30 cellular contexts compared by ENCODE assay signal in the genomic region with DNA sequence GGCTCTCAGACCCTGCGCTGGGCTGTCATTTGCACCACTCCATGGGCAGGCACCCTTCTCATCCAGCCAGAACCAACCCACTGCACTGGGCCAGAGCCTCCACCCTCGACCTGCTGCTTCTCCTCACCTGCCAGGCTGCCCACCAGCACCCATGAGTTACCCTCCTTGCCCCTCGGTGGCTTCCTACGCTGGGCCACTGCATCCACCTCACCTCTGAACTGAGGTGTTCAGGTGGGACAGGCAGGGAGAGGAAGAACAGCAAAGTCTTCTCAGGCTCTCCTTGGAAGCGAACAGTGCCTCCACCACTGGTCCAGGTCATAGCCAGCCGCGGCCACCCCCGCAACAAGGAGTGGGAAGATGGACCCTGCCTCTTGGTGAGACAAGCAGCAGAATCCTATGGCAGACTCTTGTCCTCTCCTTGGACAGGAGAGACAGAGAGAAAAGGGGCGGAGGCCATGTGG. TPM values are rescaled to one million over a fixed set of nuclear protein-coding genes. Genes with fewer than 3 reads are reported as not detected.
A peak's percentile ranks its signal among the peaks of the same experiment; 100 is the strongest.
DNase-seq lines count a peak whose midpoint lies in the region; ATAC-seq, FAIRE-seq and TF ChIP-seq lines count a peak whose summit lies in the region.
"Had no signal": no experiment of that assay in that cellular context is flagged by ENCODE, and none has a peak within 500 bp of the region (broad histone marks: within the 10 kb centered on the region; RNA-seq: fewer than 3 reads in every experiment).

No MANE protein-coding gene starts in this region.

- intact Hi-C loops in Right ventricle myocardium superior (cut with DNase I) (no loop called here), right cardiac atrium (cut with DNase I) (no loop called here), kidney (cut with DNase I) (no loop called here), spleen (cut with DNase I; ENCODE audit: low total_unique reads) (no loop called here)

- no peaks in the 10 kb centered on the region for H3K4me1 ChIP-seq in right cardiac atrium (ENCODE audit: control insufficient read depth, insufficient read depth, low read length)
- H3K4me1 ChIP-seq in RWPE2 (ENCODE audit: insufficient read depth, poor library complexity, severe bottlenecking), result no peaks in the 10 kb centered on the region
- no peaks in the 10 kb centered on the region for H3K4me1 ChIP-seq in kidney (ENCODE audit: control insufficient read depth in 1 of 2, insufficient read depth in 1 of 2, low read depth in 1 of 2, low read length in 2 of 2)
- H3K4me1 ChIP-seq in spleen, result no peaks in the 10 kb centered on the region

- H3K4me3 ChIP-seq in right cardiac atrium (ENCODE audit: low read length), result no peak overlapping the region
- no peak overlapping the region for H3K4me3 ChIP-seq in RWPE2 (ENCODE audit: severe bottlenecking)
- no peak overlapping the region for H3K4me3 ChIP-seq in kidney (ENCODE audit: low read length in 2 of 2)
- no peak overlapping the region for H3K4me3 ChIP-seq in spleen
- no peak overlapping the region for H3K4me3 ChIP-seq in WERI-Rb-1 (ENCODE audit: low read depth, low read length)
- H3K4me3 ChIP-seq: BLaER1 treated with 17β-estradiol and CSF1 and Interleukin-3, amounts not matched to agents 10 nM and 100 nM; GM23248; PC-9 had no signal

- DNase-seq in Right ventricle myocardium superior, result peak; percentile 18
- DNase-seq in right cardiac atrium, result no peak
- peak; percentile 38 for DNase-seq in RWPE2 (ENCODE audit: low spot score)
- peak; percentile 52 for DNase-seq in kidney
- peak; percentile 42 for DNase-seq in spleen
- DNase-seq in WERI-Rb-1, result no peak
- no peak for DNase-seq in NCI-H1105 (lab: John Stamatoyannopoulos, UW)
- DNase-seq: CD4-positive, alpha-beta memory T cell; COR-L47; DMS53; GM23248; H9; KBM-7; NCI-H2029; NCI-H446 treated with DMSO at 0.1 percent for 48 hours; NCI-H526; NCI-H82; NK-92 treated with Interleukin-12 subunit alpha and Interleukin-12 subunit beta, amount 100 ng/mL, for 24 hours; PC-9; SHP77 treated with DMSO at 0.1 percent for 48 hours had no signal

- peaks cover 4% of the 10 kb centered on the region for H3K9me3 ChIP-seq in right cardiac atrium (ENCODE audit: control insufficient read depth, low read length)
- H3K9me3 ChIP-seq in RWPE2 (ENCODE audit: severe bottlenecking), result peaks cover 4% of the 10 kb centered on the region
- peaks cover 14 to 22% of the 10 kb centered on the region in 2 donors for H3K9me3 ChIP-seq in kidney (ENCODE audit: control insufficient read depth in 1 of 2, low read length in 2 of 2)
- peaks cover 0 to 44% (median 27%) of the 10 kb centered on the region in 8 donors for H3K9me3 ChIP-seq in spleen
- peaks cover 24% of the 10 kb centered on the region for H3K9me3 ChIP-seq in WERI-Rb-1 (ENCODE audit: severe bottlenecking)

- FAIRE-seq in kidney (lab: Jason Lieb, UNC), result no peak
- FAIRE-seq: A204.1, GM18507, HTR-8/SVneo had no signal

- no peak for TF ChIP-seq CTCF in RWPE2 (IDR thresholded peaks at IDR 0.05; ENCODE audit: poor library complexity, severe bottlenecking)
- TF ChIP-seq CTCF in kidney (IDR thresholded peaks at IDR 0.05; ENCODE audit: borderline replicate concordance, extremely low read depth, insufficient read depth), result no peak
- no peak for TF ChIP-seq CTCF in spleen (IDR thresholded peaks at IDR 0.05 in 8 of 11, conservative IDR thresholded peaks at IDR 0.05 in 3 of 11)
- TF ChIP-seq CTCF in WERI-Rb-1 (IDR thresholded peaks at IDR 0.05; ENCODE audit: low read depth, low read length), result no peak

- no peaks in the 10 kb centered on the region for H3K27me3 ChIP-seq in right cardiac atrium (ENCODE audit: control insufficient read depth, insufficient read depth)
- peaks cover 45% of the 10 kb centered on the region for H3K27me3 ChIP-seq in RWPE2 (ENCODE audit: insufficient read depth, poor library complexity, severe bottlenecking)
- peaks cover 0 to 49% (median 0%) of the 10 kb centered on the region in 7 donors for H3K27me3 ChIP-seq in spleen (replicated peaks in 1 of 7)
- H3K27me3 ChIP-seq in WERI-Rb-1 (ENCODE audit: insufficient read depth, low read depth, severe bottlenecking), result no peaks in the 10 kb centered on the region

- no peak overlapping the region for H3K9ac ChIP-seq in kidney (ENCODE audit: low read length in 2 of 2)
- H3K9ac ChIP-seq: BLaER1 treated with 17β-estradiol and CSF1 and Interleukin-3, amounts not matched to agents 10 nM and 100 nM; GM23248 had no signal

- TF ChIP-seq POLR2A in spleen (IDR thresholded peaks at IDR 0.05), result no peak

- no peak for ATAC-seq in Right ventricle myocardium superior (ENCODE audit: poor library complexity)
- no peak for ATAC-seq in right cardiac atrium
- no peak for ATAC-seq in RWPE2 (ENCODE audit: low read depth)
- ATAC-seq in GM21381 (IDR thresholded peaks at IDR 0.05; ENCODE audit: unreplicated experiment), result no peak

- H3K27ac ChIP-seq in right cardiac atrium (ENCODE audit: low read length) (no peak overlapping the region), RWPE2 (ENCODE audit: poor library complexity, severe bottlenecking) (no peak overlapping the region), kidney (ENCODE audit: low read depth in 2 of 2, low read length in 2 of 2) (no peak overlapping the region), spleen (no peak overlapping the region), WERI-Rb-1 (no peak overlapping the region)
- H3K27ac ChIP-seq: BLaER1 treated with 17β-estradiol and CSF1 and Interleukin-3, amounts not matched to agents 10 nM and 100 nM; GM23248; PC-9 had no signal

- H3K36me3 ChIP-seq in RWPE2 (ENCODE audit: low read depth), result no peaks in the 10 kb centered on the region
- H3K36me3 ChIP-seq in kidney (ENCODE audit: control insufficient read depth in 1 of 2, insufficient read depth in 2 of 2, low read length in 2 of 2), result no peaks in the 10 kb centered on the region
- no peaks in the 10 kb centered on the region for H3K36me3 ChIP-seq in spleen
- no peaks in the 10 kb centered on the region for H3K36me3 ChIP-seq in WERI-Rb-1
- H3K36me3 ChIP-seq: BLaER1 treated with 17β-estradiol and CSF1 and Interleukin-3, amounts not matched to agents 10 nM and 100 nM had no signal

- WGBS in right cardiac atrium, result 87% methylated on average over 9 of the region's 9 CpGs
- WGBS in spleen, 5 donors, result 80 to 92% (median 90%) methylated on average over 9 of the region's 9 CpGs

RNA-seq across cellular contexts. Expression of gene HMX1, which starts 32.4 kb away (rescaled TPM):
- total RNA-seq in Right ventricle myocardium superior (not detected), right cardiac atrium (not detected), kidney (not detected), spleen (not detected)
- polyA plus RNA-seq in right cardiac atrium (not detected), kidney (ENCODE audit: insufficient read depth, low read depth, low replicate concordance) (not detected), spleen (not detected)
- total RNA-seq: CD4-positive, alpha-beta memory T cell; G401; GM23248; LHCN-M2; MCF 10A; PC-9; RPMI7951 had no signal
- polyA plus RNA-seq: AG04450; CD4-positive, alpha-beta memory T cell; GM23248 had no signal

Comparison
In these comparisons a context has a peak if more than half of its experiments do, and no peak if none do; other contexts are left out.
1. DNase-seq: peak in Right ventricle myocardium superior (single experiment), RWPE2 (single experiment), kidney (single experiment) and spleen (single experiment); none in right cardiac atrium (0 of 3), WERI-Rb-1 (single experiment) and NCI-H1105 (single experiment).